21 cellular contexts compared by ENCODE assay signal in genomic region chr6:41672816-41673703, GRCh38. TPM values are rescaled to one million over a fixed set of nuclear protein-coding genes. Genes with fewer than 3 reads are reported as not detected.
DNase-seq lines count a peak whose midpoint lies in the region; ATAC-seq, FAIRE-seq and TF ChIP-seq lines count a peak whose summit lies in the region.
"Had no signal": no experiment of that assay in that cellular context is flagged by ENCODE, and none has a peak within 500 bp of the region (broad histone marks: within the 10 kb centered on the region; RNA-seq: fewer than 3 reads in every experiment).

No MANE protein-coding gene starts in this region.

- TF ChIP-seq POLR2A in H1 (IDR thresholded peaks at IDR 0.05; ENCODE audit: control extremely low read depth in 1 of 2, low read depth in 2 of 2, low read length in 2 of 2): no peak
- no peak for TF ChIP-seq POLR2A in upper lobe of left lung (IDR thresholded peaks at IDR 0.05)

- no peak overlapping the region for H2BK20ac ChIP-seq in H1 (ENCODE audit: low read length)

- H2BK5ac ChIP-seq in H1 (ENCODE audit: low read depth, low read length): no peak overlapping the region

- no peak overlapping the region for H2BK120ac ChIP-seq in H1 (replicated peaks; ENCODE audit: low read depth, low read length)

- H3K4me3 ChIP-seq in left ventricle myocardium inferior (no peak overlapping the region), H1 (ENCODE audit: extremely low read depth in 1 of 4, insufficient read depth in 2 of 4, low read depth in 3 of 4, low read length in 4 of 4) (no peak overlapping the region), aorta (ENCODE audit: low read length in 2 of 2) (no peak overlapping the region), upper lobe of left lung (no peak overlapping the region)
- H3K4me3 ChIP-seq: HAP-1, MG63 had no signal

- H3K23ac ChIP-seq in H1 (ENCODE audit: insufficient read length): no peak overlapping the region

- peaks cover 14% of the 10 kb centered on the region for H3K27me3 ChIP-seq in left ventricle myocardium inferior (ENCODE audit: low read depth)
- peaks cover 0 to 5% (median 1%) of the 10 kb centered on the region in 4 experiments; a peak in 4 of 7 replicates for H3K27me3 ChIP-seq in H1 (replicated peaks in 1 of 4; ENCODE audit: control insufficient read depth in 3 of 4, extremely low read depth in 1 of 4, insufficient read depth in 3 of 4, low read length in 3 of 4)
- no peaks in the 10 kb centered on the region for H3K27me3 ChIP-seq in aorta (ENCODE audit: control insufficient read depth in 1 of 2, insufficient read depth in 2 of 2, low read length in 1 of 2)
- no peaks in the 10 kb centered on the region for H3K27me3 ChIP-seq in upper lobe of left lung
- H3K27me3 ChIP-seq: MG63 had no signal

- H3K79me2 ChIP-seq in H1 (ENCODE audit: control insufficient read depth in 1 of 2, insufficient read depth in 2 of 2, low read length in 2 of 2): no peaks in the 10 kb centered on the region

- no peaks in the 10 kb centered on the region for H4K20me1 ChIP-seq in H1 (replicated peaks in 1 of 2; ENCODE audit: control insufficient read depth in 1 of 2, insufficient read depth in 2 of 2, low read length in 2 of 2)

- peak in 1 of 2 donors; percentile 34 for ATAC-seq in left cardiac atrium
- ATAC-seq in aorta (ENCODE audit: low FRiP score): no peak
- ATAC-seq in upper lobe of left lung (ENCODE audit: low FRiP score in 2 of 2): no peak
- ATAC-seq: SK-N-SH treated with all-trans-retinoic acid at 6 μM for 48 hours had no signal

- H3K36me3 ChIP-seq in left ventricle myocardium inferior (no peaks in the 10 kb centered on the region), H1 (ENCODE audit: control insufficient read depth in 2 of 4, insufficient read depth in 4 of 4, low read length in 3 of 4) (no peaks in the 10 kb centered on the region), aorta (ENCODE audit: control insufficient read depth in 1 of 2, insufficient read depth in 2 of 2, low read length in 1 of 2) (no peaks in the 10 kb centered on the region), upper lobe of left lung (no peaks in the 10 kb centered on the region)
- H3K36me3 ChIP-seq: HAP-1, MG63 had no signal

- no peak overlapping the region for H3K56ac ChIP-seq in H1 (replicated peaks; ENCODE audit: insufficient read length, low read depth, low read length)

- TF ChIP-seq EP300 in H1 (IDR thresholded peaks at IDR 0.05; ENCODE audit: borderline replicate concordance in 1 of 2, low read depth in 2 of 2, low read length in 2 of 2) (no peak), upper lobe of left lung (IDR thresholded peaks at IDR 0.05) (no peak)

- TF ChIP-seq CTCF in left ventricle myocardium inferior (IDR thresholded peaks at IDR 0.05; ENCODE audit: borderline replicate concordance) (no peak), H1 (IDR thresholded peaks at IDR 0.05; ENCODE audit: control extremely low read depth in 1 of 3, insufficient read depth in 1 of 3, low read depth in 1 of 3, low read length in 3 of 3) (no peak), upper lobe of left lung (IDR thresholded peaks at IDR 0.05) (no peak)

- intact Hi-C loops in left cardiac atrium (cut with DNase I): no loop called here
- intact Hi-C loops in left ventricle myocardium inferior (cut with micrococcal nuclease): no loop called here
- intact Hi-C loops in aorta (cut with DNase I): no loop called here

- 79% methylated on average over 14 of the region's 17 CpGs; no CpG with 5 or more reads in 1 of the 2 experiments for WGBS in H1 (ENCODE audit: extremely low coverage in 1 of 2, insufficient coverage in 1 of 2, insufficient read length in 1 of 2, insufficient replicate concordance in 2 of 2, low coverage in 1 of 2, low lambda C conversion rate in 2 of 2, missing lambda C conversion rate in 1 of 2), 2 experiments
- WGBS in aorta, 2 donors: 85 to 87% methylated on average over 17 of the region's 17 CpGs
- 89 to 90% methylated on average over 9 to 17 of the region's 17 CpGs for WGBS in upper lobe of left lung, 2 donors

- no peak for FAIRE-seq in H1 (lab: Jason Lieb, UNC)
- FAIRE-seq: RCC 7860 had no signal

- peak; percentile 6 for DNase-seq in left cardiac atrium
- no peak for DNase-seq in left ventricle myocardium inferior
- DNase-seq in NOMO-1 (lab: John Stamatoyannopoulos, UW; ENCODE audit: unreplicated experiment in 2 of 2): peak; percentile 16 to 78
- DNase-seq in H1 (ENCODE audit: low read depth in 1 of 2, low spot score in 2 of 2): no peak
- peak; percentile 6 to 56 for DNase-seq in aorta
- no peak for DNase-seq in stimulated activated CD4-positive, alpha-beta T cell treated with anti-CD3 and anti-CD28 coated beads, Interleukin-15, amount 100 ng/mL, for 24 hours
- DNase-seq in upper lobe of left lung: no peak
- DNase-seq: ACHN; AML-193; CD4-positive, alpha-beta T cell; DMS53; IMR-90; Karpas-422; MG63; NCI-H1092 treated with DMSO at 0.1 percent for 48 hours; NCI-H2081 treated with DMSO at 0.1 percent for 48 hours; NCI-H345; SHP77 treated with DMSO at 0.1 percent for 48 hours had no signal

- CTCF ChIA-PET in H1 (lab: Charles Lee; ENCODE audit: partially characterized antibody): interaction anchor here (0.5 to 3.9 kb wide), 14 partner anchors 10 to 305 kb away, joined by 3 to 16 read pairs (median 4); no protein-coding TSS in a partner anchor

- peak overlapping the region; percentile 28; the same call in 1 of the 2 replicates for H3K18ac ChIP-seq in H1 (ENCODE audit: extremely low read depth, low read length)

- H3K23me2 ChIP-seq in H1 (ENCODE audit: low read depth, low read length): peaks cover 2% of the 10 kb centered on the region; the same call in 1 of the 2 replicates

- H3K4ac ChIP-seq in H1 (replicated peaks; ENCODE audit: insufficient read length, low read depth, low read length): no peak overlapping the region

- H4K5ac ChIP-seq in H1 (ENCODE audit: insufficient read length, low read depth, low read length): no peak overlapping the region

- H3K27ac ChIP-seq in left ventricle myocardium inferior (replicated peaks) (no peak overlapping the region), H1 (ENCODE audit: low read depth, low read length) (no peak overlapping the region), aorta (ENCODE audit: low read depth in 1 of 2, low read length in 2 of 2) (no peak overlapping the region), upper lobe of left lung (no peak overlapping the region)

- TF ChIP-seq RAD21 in H1 (IDR thresholded peaks at IDR 0.05 in 1 of 2, conservative IDR thresholded peaks at IDR 0.05 in 1 of 2; ENCODE audit: low read depth in 2 of 2, low read length in 2 of 2): no peak

- no peak overlapping the region for H3K9ac ChIP-seq in H1 (replicated peaks in 1 of 4; ENCODE audit: extremely low read depth in 1 of 4, low read depth in 3 of 4, low read length in 3 of 4)

- peaks cover 11% of the 10 kb centered on the region for H3K9me3 ChIP-seq in left ventricle myocardium inferior (replicated peaks)
- peaks cover 0 to 7% of the 10 kb centered on the region in 2 experiments; a peak in 1 of 4 replicates for H3K9me3 ChIP-seq in H1 (ENCODE audit: insufficient read depth in 2 of 2, low read depth in 1 of 2, low read length in 1 of 2)
- H3K9me3 ChIP-seq in aorta (ENCODE audit: control insufficient read depth, low read length): no peaks in the 10 kb centered on the region
- peaks cover 0 to 3% (median 0%) of the 10 kb centered on the region in 4 donors for H3K9me3 ChIP-seq in upper lobe of left lung
- H3K9me3 ChIP-seq: HAP-1, MG63 had no signal

- no peak overlapping the region; the same call in 1 of the 2 replicates for H4K8ac ChIP-seq in H1 (ENCODE audit: extremely low read depth, insufficient read depth, low read length)

- H3K4me1 ChIP-seq in left ventricle myocardium inferior (no peaks in the 10 kb centered on the region), H1 (replicated peaks in 1 of 4; ENCODE audit: control insufficient read depth in 3 of 4, insufficient read depth in 4 of 4, low read length in 3 of 4) (peaks cover 0 to 11% (median 7%) of the 10 kb centered on the region in 4 experiments; a peak in 6 of 7 replicates), aorta (ENCODE audit: control insufficient read depth in 1 of 2, insufficient read depth in 2 of 2, low read length in 2 of 2) (no peaks in the 10 kb centered on the region), upper lobe of left lung (peaks cover 0 to 6% (median 0%) of the 10 kb centered on the region in 4 donors)
- H3K4me1 ChIP-seq: HAP-1 had no signal

- H3K14ac ChIP-seq in H1 (ENCODE audit: insufficient read length): no peak overlapping the region

- H4K91ac ChIP-seq in H1 (replicated peaks; ENCODE audit: insufficient read length, low read length): no peak overlapping the region

- H3K4me2 ChIP-seq in H1 (ENCODE audit: insufficient read depth in 1 of 2, low read depth in 2 of 2, low read length in 2 of 2): no peak overlapping the region; a peak in 1 of 4 replicates

- H2BK15ac ChIP-seq in H1 (ENCODE audit: low read length): no peak overlapping the region

- H2AFZ ChIP-seq in H1 (ENCODE audit: low read length): no peak overlapping the region

- no peaks in the 10 kb centered on the region for H3K79me1 ChIP-seq in H1 (ENCODE audit: low read depth, low read length)

- POLR2A ChIA-PET in H1 (lab: Charles Lee; ENCODE audit: partially characterized antibody): interaction anchor here (0.8 to 1.5 kb wide), 4 partner anchors 26 to 202 kb away, joined by 3 to 6 read pairs (median 3); no protein-coding TSS in a partner anchor

- H2AK5ac ChIP-seq in H1 (ENCODE audit: low read depth, low read length): no peak overlapping the region

- no peak overlapping the region for H2BK12ac ChIP-seq in H1 (ENCODE audit: low read depth, low read length)

TF ChIP-seq in H1, 55 proteins besides CTCF, POLR2A, EP300 and RAD21 (continues in another document):
- TF ChIP-seq NANOG (IDR thresholded peaks at IDR 0.05; ENCODE audit: insufficient read depth, low read depth, low read length, poor library complexity, severe bottlenecking) (no peak), JUN (IDR thresholded peaks at IDR 0.05; ENCODE audit: low read depth, low read length) (no peak), CEBPB (IDR thresholded peaks at IDR 0.05; ENCODE audit: low read depth, low read length) (no peak), KDM1A (IDR thresholded peaks at IDR 0.05; ENCODE audit: borderline replicate concordance, low read length) (no peak), SIX5 (IDR thresholded peaks at IDR 0.05; ENCODE audit: low read depth, low read length) (no peak)

RNA-seq across cellular contexts. Expression of gene MDFI, which starts 34.8 kb away (rescaled TPM):
- 1 to 10 TPM; 9.2 TPM for total RNA-seq in left cardiac atrium
- total RNA-seq in left ventricle myocardium inferior: 0.77 TPM
- 38.5 and 41.0 TPM in 2 replicates for total RNA-seq in H1 (2021; fragmentation: NEBNext Ultra II Directional; extraction: Animal tissue kit (Norgen Biotek cat#: 25700))
- 65.6 and 78.9 TPM in 2 replicates for polyA plus RNA-seq in H1 (2011; rRNA removed)
- polyA plus RNA-seq in H1 (2011; cell fraction: cytosol; rRNA removed): 73.5 TPM
- 60.0 TPM for polyA plus RNA-seq in H1 (2011; cell fraction: nucleus; rRNA removed)
- polyA plus RNA-seq in H1 (2012, experiment 1 of 2): 21.8 to 38.0 TPM (median 35.1 TPM) in 4 replicates
- polyA plus RNA-seq in H1 (2012, experiment 2 of 2): 41.2 TPM
- 36.9 TPM for polyA plus RNA-seq in H1 (2013, experiment 1 of 2)
- polyA plus RNA-seq in H1 (2013, experiment 2 of 2): 40.4 TPM
- 10.9 and 15.4 TPM in 2 replicates for polyA minus RNA-seq in H1 (2011; rRNA and poly(A)+ RNA removed)
- polyA minus RNA-seq in H1 (2011; cell fraction: cytosol; rRNA and poly(A)+ RNA removed): 22.2 TPM
- 12.8 TPM for polyA minus RNA-seq in H1 (2011; cell fraction: nucleus; rRNA and poly(A)+ RNA removed)
- total RNA-seq in aorta: 10 to 100 TPM in 1 of 2 donors, 1 to 10 TPM in 1; 9.3 to 22.3 TPM
- 1 to 10 TPM in 1 of 2 donors, under 1 TPM in 1; 0.13 to 5.4 TPM for polyA plus RNA-seq in aorta
- 10 to 100 TPM in 2 of 6 donors, 1 to 10 TPM in 4; 4.9 to 23.4 (median 8.0) TPM for total RNA-seq in upper lobe of left lung
- total RNA-seq: CD4-positive, alpha-beta T cell had no signal

Comparison
In these comparisons a context has a peak if more than half of its experiments do, and no peak if none do; other contexts are left out.
1. DNase-seq: peak in left cardiac atrium (single experiment), NOMO-1 (2 of 2) and aorta (2 of 2); none in left ventricle myocardium inferior (single experiment), H1 (0 of 2), stimulated activated CD4-positive, alpha-beta T cell treated with anti-CD3 and anti-CD28 coated beads, Interleukin-15, amount 100 ng/mL, for 24 hours (single experiment) and upper lobe of left lung (0 of 2).